In the genomic region with DNA sequence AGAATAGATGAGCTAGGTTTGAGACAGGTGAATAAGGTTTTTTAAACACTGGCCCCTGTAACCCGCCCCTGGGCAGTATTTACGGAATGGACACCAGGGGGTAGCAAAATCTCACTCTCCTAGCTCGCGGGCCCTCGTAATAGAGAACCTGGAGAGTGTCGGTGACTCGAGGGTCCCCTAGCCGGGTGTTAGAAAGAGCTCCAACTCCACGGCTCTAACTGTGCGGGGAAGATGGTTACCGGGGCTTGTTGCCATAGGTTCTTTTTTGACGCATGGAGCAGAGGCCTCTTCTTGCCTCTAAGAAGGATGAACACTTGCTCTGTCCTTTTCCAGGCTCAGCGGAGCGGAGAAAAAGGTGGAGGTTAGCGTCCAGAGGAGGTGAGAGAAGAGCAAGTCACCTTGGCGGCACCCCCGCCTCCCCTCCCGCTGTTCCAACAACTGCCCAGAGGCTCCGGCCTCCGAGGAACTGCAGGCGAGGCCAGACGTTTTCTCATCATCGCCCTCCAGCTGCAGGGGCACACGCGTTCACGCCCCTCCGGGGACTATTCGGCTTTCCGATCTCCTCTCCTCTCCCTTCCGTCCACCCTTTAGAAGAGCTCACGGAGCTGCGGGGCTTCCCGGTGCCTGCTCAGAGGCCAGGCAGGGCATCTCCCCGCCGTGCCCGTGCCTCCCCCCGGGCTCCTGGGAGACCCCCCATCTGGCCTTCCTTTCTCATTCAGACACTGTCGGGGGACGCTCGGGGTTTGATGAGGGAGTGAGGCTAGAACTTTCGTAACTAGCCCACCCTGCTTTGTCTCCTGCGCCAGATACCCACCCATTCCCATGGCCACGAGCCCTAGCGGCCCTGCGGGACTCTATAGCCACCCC, we compare ENCODE assay signal across 1 cellular context.
TF ChIP-seq lines count a peak whose summit lies in the region.

No MANE protein-coding gene starts in this region.

TF ChIP-seq in HCT116, 20 proteins besides CTCF, POLR2A, EP300 and RAD21:
- TF ChIP-seq ZNF274 (IDR thresholded peaks at IDR 0.05; ENCODE audit: low read depth, low read length) (no peak), JUND (IDR thresholded peaks at IDR 0.05) (no peak), ZFX (IDR thresholded peaks at IDR 0.05) (no peak), SIN3A (IDR thresholded peaks at IDR 0.05; ENCODE audit: low read depth) (no peak), TCF7L2 (IDR thresholded peaks at IDR 0.05; ENCODE audit: borderline replicate concordance, extremely low read depth, insufficient read depth, insufficient read length) (no peak), SRF (IDR thresholded peaks at IDR 0.05; ENCODE audit: low read depth) (no peak), EGR1 (IDR thresholded peaks at IDR 0.05; ENCODE audit: low read depth) (no peak), YY1 (IDR thresholded peaks at IDR 0.05; ENCODE audit: extremely low read depth, insufficient replicate concordance, low read depth, low read length) (no peak), CEBPB (IDR thresholded peaks at IDR 0.05; ENCODE audit: low read depth) (no peak), FOSL1 (IDR thresholded peaks at IDR 0.05; ENCODE audit: low read depth) (no peak)
- TF ChIP-seq, protein P1, sequence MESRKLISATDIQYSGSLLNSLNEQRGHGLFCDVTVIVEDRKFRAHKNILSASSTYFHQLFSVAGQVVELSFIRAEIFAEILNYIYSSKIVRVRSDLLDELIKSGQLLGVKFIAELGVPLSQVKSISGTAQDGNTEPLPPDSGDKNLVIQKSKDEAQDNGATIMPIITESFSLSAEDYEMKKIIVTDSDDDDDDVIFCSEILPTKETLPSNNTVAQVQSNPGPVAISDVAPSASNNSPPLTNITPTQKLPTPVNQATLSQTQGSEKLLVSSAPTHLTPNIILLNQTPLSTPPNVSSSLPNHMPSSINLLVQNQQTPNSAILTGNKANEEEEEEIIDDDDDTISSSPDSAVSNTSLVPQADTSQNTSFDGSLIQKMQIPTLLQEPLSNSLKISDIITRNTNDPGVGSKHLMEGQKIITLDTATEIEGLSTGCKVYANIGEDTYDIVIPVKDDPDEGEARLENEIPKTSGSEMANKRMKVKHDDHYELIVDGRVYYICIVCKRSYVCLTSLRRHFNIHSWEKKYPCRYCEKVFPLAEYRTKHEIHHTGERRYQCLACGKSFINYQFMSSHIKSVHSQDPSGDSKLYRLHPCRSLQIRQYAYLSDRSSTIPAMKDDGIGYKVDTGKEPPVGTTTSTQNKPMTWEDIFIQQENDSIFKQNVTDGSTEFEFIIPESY (IDR thresholded peaks at IDR 0.05; ENCODE audit: extremely low read depth, insufficient replicate concordance, low read length) = no peak
